Comparison of ENCODE assay signal across 1 cellular context in the genomic region with DNA sequence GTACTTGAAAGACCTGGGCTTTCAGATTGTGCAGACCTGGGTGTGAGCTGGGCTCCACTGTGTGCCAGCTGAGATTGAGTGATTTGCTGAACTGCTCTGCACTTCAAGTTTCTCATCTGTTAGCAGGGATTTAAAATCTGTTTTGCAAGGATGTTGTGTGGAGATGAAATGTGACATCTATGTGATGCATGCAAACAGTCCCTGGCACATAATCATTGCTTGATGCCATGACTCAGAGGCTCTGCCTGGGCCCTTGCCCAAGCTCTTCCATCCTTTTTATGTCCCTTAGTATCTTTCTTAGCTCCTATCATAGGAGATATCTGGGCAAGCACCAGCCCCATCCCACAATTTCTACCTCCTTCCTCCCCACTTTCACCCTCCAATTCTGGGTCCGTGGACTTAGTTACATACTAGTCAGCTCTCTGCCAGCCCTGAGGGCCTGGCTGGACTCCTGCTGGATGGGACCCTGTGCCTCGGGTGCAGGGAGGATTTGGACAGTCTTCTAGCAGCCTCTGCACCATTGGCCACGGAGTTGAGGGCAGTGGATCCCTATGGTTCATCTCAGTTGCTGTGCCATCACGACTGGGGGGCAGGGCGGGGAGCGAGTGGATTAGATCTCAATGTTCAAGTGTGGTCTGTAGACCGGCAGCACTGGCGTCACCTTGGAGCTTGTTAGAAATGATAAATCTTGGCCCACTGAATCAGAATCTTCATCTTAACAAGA.
TF ChIP-seq lines count a peak whose summit lies in the region.

No MANE protein-coding gene starts in this region.

TF ChIP-seq in GM23338, 12 proteins besides CTCF, POLR2A, EP300 and RAD21 (continued from another document):
- TF ChIP-seq, protein P1, sequence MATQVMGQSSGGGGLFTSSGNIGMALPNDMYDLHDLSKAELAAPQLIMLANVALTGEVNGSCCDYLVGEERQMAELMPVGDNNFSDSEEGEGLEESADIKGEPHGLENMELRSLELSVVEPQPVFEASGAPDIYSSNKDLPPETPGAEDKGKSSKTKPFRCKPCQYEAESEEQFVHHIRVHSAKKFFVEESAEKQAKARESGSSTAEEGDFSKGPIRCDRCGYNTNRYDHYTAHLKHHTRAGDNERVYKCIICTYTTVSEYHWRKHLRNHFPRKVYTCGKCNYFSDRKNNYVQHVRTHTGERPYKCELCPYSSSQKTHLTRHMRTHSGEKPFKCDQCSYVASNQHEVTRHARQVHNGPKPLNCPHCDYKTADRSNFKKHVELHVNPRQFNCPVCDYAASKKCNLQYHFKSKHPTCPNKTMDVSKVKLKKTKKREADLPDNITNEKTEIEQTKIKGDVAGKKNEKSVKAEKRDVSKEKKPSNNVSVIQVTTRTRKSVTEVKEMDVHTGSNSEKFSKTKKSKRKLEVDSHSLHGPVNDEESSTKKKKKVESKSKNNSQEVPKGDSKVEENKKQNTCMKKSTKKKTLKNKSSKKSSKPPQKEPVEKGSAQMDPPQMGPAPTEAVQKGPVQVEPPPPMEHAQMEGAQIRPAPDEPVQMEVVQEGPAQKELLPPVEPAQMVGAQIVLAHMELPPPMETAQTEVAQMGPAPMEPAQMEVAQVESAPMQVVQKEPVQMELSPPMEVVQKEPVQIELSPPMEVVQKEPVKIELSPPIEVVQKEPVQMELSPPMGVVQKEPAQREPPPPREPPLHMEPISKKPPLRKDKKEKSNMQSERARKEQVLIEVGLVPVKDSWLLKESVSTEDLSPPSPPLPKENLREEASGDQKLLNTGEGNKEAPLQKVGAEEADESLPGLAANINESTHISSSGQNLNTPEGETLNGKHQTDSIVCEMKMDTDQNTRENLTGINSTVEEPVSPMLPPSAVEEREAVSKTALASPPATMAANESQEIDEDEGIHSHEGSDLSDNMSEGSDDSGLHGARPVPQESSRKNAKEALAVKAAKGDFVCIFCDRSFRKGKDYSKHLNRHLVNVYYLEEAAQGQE (IDR thresholded peaks at IDR 0.05; ENCODE audit: unreplicated experiment): no peak
- TF ChIP-seq ZNF114 (CRISPR knock-in tag; IDR thresholded peaks at IDR 0.05): no peak
- TF ChIP-seq, protein P2, sequence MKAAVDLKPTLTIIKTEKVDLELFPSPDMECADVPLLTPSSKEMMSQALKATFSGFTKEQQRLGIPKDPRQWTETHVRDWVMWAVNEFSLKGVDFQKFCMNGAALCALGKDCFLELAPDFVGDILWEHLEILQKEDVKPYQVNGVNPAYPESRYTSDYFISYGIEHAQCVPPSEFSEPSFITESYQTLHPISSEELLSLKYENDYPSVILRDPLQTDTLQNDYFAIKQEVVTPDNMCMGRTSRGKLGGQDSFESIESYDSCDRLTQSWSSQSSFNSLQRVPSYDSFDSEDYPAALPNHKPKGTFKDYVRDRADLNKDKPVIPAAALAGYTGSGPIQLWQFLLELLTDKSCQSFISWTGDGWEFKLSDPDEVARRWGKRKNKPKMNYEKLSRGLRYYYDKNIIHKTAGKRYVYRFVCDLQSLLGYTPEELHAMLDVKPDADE (IDR thresholded peaks at IDR 0.05): no peak
- TF ChIP-seq, protein P3, sequence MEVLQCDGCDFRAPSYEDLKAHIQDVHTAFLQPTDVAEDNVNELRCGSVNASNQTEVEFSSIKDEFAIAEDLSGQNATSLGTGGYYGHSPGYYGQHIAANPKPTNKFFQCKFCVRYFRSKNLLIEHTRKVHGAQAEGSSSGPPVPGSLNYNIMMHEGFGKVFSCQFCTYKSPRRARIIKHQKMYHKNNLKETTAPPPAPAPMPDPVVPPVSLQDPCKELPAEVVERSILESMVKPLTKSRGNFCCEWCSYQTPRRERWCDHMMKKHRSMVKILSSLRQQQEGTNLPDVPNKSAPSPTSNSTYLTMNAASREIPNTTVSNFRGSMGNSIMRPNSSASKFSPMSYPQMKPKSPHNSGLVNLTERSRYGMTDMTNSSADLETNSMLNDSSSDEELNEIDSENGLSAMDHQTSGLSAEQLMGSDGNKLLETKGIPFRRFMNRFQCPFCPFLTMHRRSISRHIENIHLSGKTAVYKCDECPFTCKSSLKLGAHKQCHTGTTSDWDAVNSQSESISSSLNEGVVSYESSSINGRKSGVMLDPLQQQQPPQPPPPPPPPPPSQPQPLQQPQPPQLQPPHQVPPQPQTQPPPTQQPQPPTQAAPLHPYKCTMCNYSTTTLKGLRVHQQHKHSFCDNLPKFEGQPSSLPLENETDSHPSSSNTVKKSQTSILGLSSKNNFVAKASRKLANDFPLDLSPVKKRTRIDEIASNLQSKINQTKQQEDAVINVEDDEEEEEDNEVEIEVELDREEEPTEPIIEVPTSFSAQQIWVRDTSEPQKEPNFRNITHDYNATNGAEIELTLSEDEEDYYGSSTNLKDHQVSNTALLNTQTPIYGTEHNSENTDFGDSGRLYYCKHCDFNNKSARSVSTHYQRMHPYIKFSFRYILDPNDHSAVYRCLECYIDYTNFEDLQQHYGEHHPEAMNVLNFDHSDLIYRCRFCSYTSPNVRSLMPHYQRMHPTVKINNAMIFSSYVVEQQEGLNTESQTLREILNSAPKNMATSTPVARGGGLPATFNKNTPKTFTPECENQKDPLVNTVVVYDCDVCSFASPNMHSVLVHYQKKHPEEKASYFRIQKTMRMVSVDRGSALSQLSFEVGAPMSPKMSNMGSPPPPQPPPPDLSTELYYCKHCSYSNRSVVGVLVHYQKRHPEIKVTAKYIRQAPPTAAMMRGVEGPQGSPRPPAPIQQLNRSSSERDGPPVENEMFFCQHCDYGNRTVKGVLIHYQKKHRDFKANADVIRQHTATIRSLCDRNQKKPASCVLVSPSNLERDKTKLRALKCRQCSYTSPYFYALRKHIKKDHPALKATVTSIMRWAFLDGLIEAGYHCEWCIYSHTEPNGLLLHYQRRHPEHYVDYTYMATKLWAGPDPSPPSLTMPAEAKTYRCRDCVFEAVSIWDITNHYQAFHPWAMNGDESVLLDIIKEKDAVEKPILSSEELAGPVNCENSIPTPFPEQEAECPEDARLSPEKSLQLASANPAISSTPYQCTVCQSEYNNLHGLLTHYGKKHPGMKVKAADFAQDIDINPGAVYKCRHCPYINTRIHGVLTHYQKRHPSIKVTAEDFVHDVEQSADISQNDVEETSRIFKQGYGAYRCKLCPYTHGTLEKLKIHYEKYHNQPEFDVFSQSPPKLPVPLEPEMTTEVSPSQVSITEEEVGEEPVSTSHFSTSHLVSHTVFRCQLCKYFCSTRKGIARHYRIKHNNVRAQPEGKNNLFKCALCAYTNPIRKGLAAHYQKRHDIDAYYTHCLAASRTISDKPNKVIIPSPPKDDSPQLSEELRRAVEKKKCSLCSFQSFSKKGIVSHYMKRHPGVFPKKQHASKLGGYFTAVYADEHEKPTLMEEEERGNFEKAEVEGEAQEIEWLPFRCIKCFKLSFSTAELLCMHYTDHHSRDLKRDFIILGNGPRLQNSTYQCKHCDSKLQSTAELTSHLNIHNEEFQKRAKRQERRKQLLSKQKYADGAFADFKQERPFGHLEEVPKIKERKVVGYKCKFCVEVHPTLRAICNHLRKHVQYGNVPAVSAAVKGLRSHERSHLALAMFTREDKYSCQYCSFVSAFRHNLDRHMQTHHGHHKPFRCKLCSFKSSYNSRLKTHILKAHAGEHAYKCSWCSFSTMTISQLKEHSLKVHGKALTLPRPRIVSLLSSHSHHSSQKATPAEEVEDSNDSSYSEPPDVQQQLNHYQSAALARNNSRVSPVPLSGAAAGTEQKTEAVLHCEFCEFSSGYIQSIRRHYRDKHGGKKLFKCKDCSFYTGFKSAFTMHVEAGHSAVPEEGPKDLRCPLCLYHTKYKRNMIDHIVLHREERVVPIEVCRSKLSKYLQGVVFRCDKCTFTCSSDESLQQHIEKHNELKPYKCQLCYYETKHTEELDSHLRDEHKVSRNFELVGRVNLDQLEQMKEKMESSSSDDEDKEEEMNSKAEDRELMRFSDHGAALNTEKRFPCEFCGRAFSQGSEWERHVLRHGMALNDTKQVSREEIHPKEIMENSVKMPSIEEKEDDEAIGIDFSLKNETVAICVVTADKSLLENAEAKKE (CRISPR knock-in tag; IDR thresholded peaks at IDR 0.05): no peak
- TF ChIP-seq JUNB (IDR thresholded peaks at IDR 0.05; ENCODE audit: unreplicated experiment): no peak
